Comparison of ENCODE assay signal across 8 cellular contexts in genomic region chr15:78055923-78056713, GRCh38. TPM values are rescaled to one million over a fixed set of nuclear protein-coding genes. Genes with fewer than 3 reads are reported as not detected.
DNase-seq lines count a peak whose midpoint lies in the region; ATAC-seq and TF ChIP-seq lines count a peak whose summit lies in the region.

No MANE protein-coding gene starts in this region.

- H3K23ac ChIP-seq in IMR-90 (ENCODE audit: low read depth, low read length): 0 out of 2 replicates have a peak overlapping the region, but pooled peaks have one; percentile 49

- POLR2A ChIA-PET in IMR-90 (lab: Charles Lee; ENCODE audit: unreplicated experiment): no interaction called here

- intact Hi-C loops in IMR-90 (cut with micrococcal nuclease) (no loop called here), body of pancreas (cut with DNase I) (no loop called here), lower lobe of right lung (cut with DNase I) (no loop called here), posterior vena cava (cut with DNase I) (no loop called here)

- H2BK15ac ChIP-seq in IMR-90 (ENCODE audit: low read depth, low read length): no peak overlapping the region; the same call in 2 of the 3 replicates

- peak overlapping the region; percentile 89 for H3K4ac ChIP-seq in IMR-90 (ENCODE audit: low read depth, low read length)

- peak overlapping the region; percentile 12; the same call in 1 of the 2 replicates for H3K4me2 ChIP-seq in IMR-90 (ENCODE audit: low read depth, low read length)

- H3K4me3 ChIP-seq in IMR-90 (ENCODE audit: insufficient read depth, low read depth, low read length): no peak overlapping the region
- no peak overlapping the region for H3K4me3 ChIP-seq in body of pancreas
- H3K4me3 ChIP-seq in lower lobe of right lung: no peak overlapping the region

- peak overlapping the region; percentile 53 for H2BK5ac ChIP-seq in IMR-90 (ENCODE audit: low read depth, low read length, poor library complexity, severe bottlenecking)

- H3K36me3 ChIP-seq in IMR-90 (ENCODE audit: control insufficient read depth, insufficient read depth, low read length) (peaks cover 9% of the 10 kb centered on the region), body of pancreas (replicated peaks in 1 of 2; ENCODE audit: insufficient read depth in 1 of 2, low read depth in 2 of 2) (peaks cover 0 to 2% of the 10 kb centered on the region in 2 donors), lower lobe of right lung (peaks cover 19% of the 10 kb centered on the region)

- peak overlapping the region; percentile 69 for H4K91ac ChIP-seq in IMR-90 (ENCODE audit: insufficient read depth, low read depth, low read length)

- TF ChIP-seq CTCF in IMR-90 (conservative IDR thresholded peaks at IDR 0.05; ENCODE audit: low read depth, low read length) (no peak), body of pancreas (IDR thresholded peaks at IDR 0.05) (no peak), lower lobe of right lung (IDR thresholded peaks at IDR 0.05) (no peak)

- H3K9me3 ChIP-seq in IMR-90 (ENCODE audit: control insufficient read depth, insufficient read depth, low read length) (no peaks in the 10 kb centered on the region), body of pancreas (no peaks in the 10 kb centered on the region), lower lobe of right lung (no peaks in the 10 kb centered on the region)

- H3K27me3 ChIP-seq in IMR-90 (ENCODE audit: control insufficient read depth, insufficient read depth, low read length): no peaks in the 10 kb centered on the region
- H3K27me3 ChIP-seq in body of pancreas: no peaks in the 10 kb centered on the region
- H3K27me3 ChIP-seq in lower lobe of right lung (ENCODE audit: low read depth): no peaks in the 10 kb centered on the region

- H4K8ac ChIP-seq in IMR-90 (ENCODE audit: low read depth in 2 of 2, low read length in 2 of 2): peak overlapping the region in 1 of 2 experiments; percentile 86; a peak in 2 of 4 replicates

- peaks cover 51% of the 10 kb centered on the region for H4K20me1 ChIP-seq in IMR-90 (ENCODE audit: insufficient read depth, low read length)

- dilution Hi-C loops in IMR-90 (cut with HindIII; ENCODE audit: low sequenced_read_pairs, unreplicated experiment): no loop called here

- no peak for TF ChIP-seq RAD21 in IMR-90 (IDR thresholded peaks at IDR 0.05; ENCODE audit: low read length)

- no peak for TF ChIP-seq POLR2A in IMR-90 (IDR thresholded peaks at IDR 0.05; ENCODE audit: low read depth, low read length)
- TF ChIP-seq POLR2A in body of pancreas (IDR thresholded peaks at IDR 0.05): peak in 1 of 3 donors; percentile 5

- H4K5ac ChIP-seq in IMR-90 (ENCODE audit: low read depth, low read length): no peak overlapping the region

- peak; percentile 71 for DNase-seq in AG20443 (ENCODE audit: low spot score)
- DNase-seq in IMR-90: no peak
- DNase-seq in body of pancreas: peak in 3 of 4 donors; percentile 25 to 52 (median 49)
- no peak for DNase-seq in lower lobe of right lung
- DNase-seq in posterior vena cava (ENCODE audit: low spot score): no peak
- DNase-seq in pons (ENCODE audit: low spot score): no peak

- peak overlapping the region; percentile 90; the same call in 1 of the 2 replicates for H2AK5ac ChIP-seq in IMR-90 (ENCODE audit: low read depth, low read length)

- 83% methylated on average over 1 of the region's 2 CpGs; no CpG with 5 or more reads in 1 of the 2 experiments for WGBS in IMR-90 (ENCODE audit: extremely low coverage in 2 of 2, insufficient read length in 1 of 2), 2 experiments
- WGBS in body of pancreas, 2 donors: 22 to 27% methylated on average over 2 of the region's 2 CpGs

- peak overlapping the region; percentile 5; the same call in 1 of the 2 replicates for H3K18ac ChIP-seq in IMR-90 (ENCODE audit: low read depth, low read length)

- in situ Hi-C loops in IMR-90 (cut with MboI; ENCODE audit: low sequenced_read_pairs): no loop called here

- no peak overlapping the region; the same call in 1 of the 2 replicates for H3K27ac ChIP-seq in IMR-90 (ENCODE audit: insufficient read depth, low read length)
- H3K27ac ChIP-seq in body of pancreas: peak overlapping the region; percentile 21 to 83 (median 64)
- peak overlapping the region; percentile 58 for H3K27ac ChIP-seq in lower lobe of right lung

- ATAC-seq in IMR-90 (ENCODE audit: low read depth): peak; percentile 70
- ATAC-seq in body of pancreas: peak; percentile 43
- peak; percentile 50 to 68 for ATAC-seq in lower lobe of right lung
- ATAC-seq in HG02938 (IDR thresholded peaks at IDR 0.05; ENCODE audit: unreplicated experiment): no peak
- ATAC-seq in GM21786 (IDR thresholded peaks at IDR 0.05; ENCODE audit: unreplicated experiment): no peak

- peak overlapping the region; percentile 64 for H2AFZ ChIP-seq in IMR-90 (replicated peaks; ENCODE audit: low read length, poor library complexity)

- CTCF ChIA-PET in IMR-90 (lab: Yijun Ruan, JAX): no interaction called here

- peak overlapping the region; percentile 80 for H2BK120ac ChIP-seq in IMR-90 (ENCODE audit: low read depth, low read length)

- H2AK9ac ChIP-seq in IMR-90 (replicated peaks; ENCODE audit: low read depth, low read length, poor library complexity): peak overlapping the region; percentile 75

- peaks cover 42% of the 10 kb centered on the region for H3K9me1 ChIP-seq in IMR-90 (ENCODE audit: insufficient read depth, low read length)

- H3K79me1 ChIP-seq in IMR-90 (ENCODE audit: low read depth in 1 of 2, low read length in 2 of 2): peaks cover 42 to 87% of the 10 kb centered on the region in 2 experiments

- peak overlapping the region; percentile 88 for H3K14ac ChIP-seq in IMR-90 (replicated peaks; ENCODE audit: low read depth, low read length)

- H3K4me1 ChIP-seq in IMR-90 (ENCODE audit: control insufficient read depth, insufficient read depth, low read length) (peaks cover 31% of the 10 kb centered on the region), body of pancreas (peaks cover 72% of the 10 kb centered on the region), lower lobe of right lung (peaks cover 95% of the 10 kb centered on the region)

- H3K56ac ChIP-seq in IMR-90 (ENCODE audit: extremely low read depth, insufficient read depth, low read length): no peak overlapping the region

- H2BK20ac ChIP-seq in IMR-90 (ENCODE audit: low read depth, low read length): peak overlapping the region; percentile 20; the same call in 1 of the 2 replicates

- H3K9ac ChIP-seq in IMR-90 (ENCODE audit: low read depth, low read length): no peak overlapping the region

- no TSS peak for BruUV-seq in IMR-90 (replicated peaks; lab: Mats Ljungman, UMichigan)

TF ChIP-seq in IMR-90, 13 proteins besides CTCF, POLR2A, EP300 and RAD21:
- TF ChIP-seq CHD1 (IDR thresholded peaks at IDR 0.05; ENCODE audit: low read depth, low read length): no peak
- no peak for TF ChIP-seq NFE2L2 (IDR thresholded peaks at IDR 0.05; ENCODE audit: low read depth, low read length)
- no peak for TF ChIP-seq USF2 (IDR thresholded peaks at IDR 0.05; ENCODE audit: low read depth, low read length)
- TF ChIP-seq RFX5 (IDR thresholded peaks at IDR 0.05; ENCODE audit: low read depth, low read length): no peak
- no peak for TF ChIP-seq SMC3 (IDR thresholded peaks at IDR 0.05; ENCODE audit: low read depth, low read length)
- no peak for TF ChIP-seq MXI1 (IDR thresholded peaks at IDR 0.05; ENCODE audit: borderline replicate concordance, low read depth, low read length)
- TF ChIP-seq CEBPB (IDR thresholded peaks at IDR 0.05; ENCODE audit: low read depth, low read length): no peak
- TF ChIP-seq MAZ (IDR thresholded peaks at IDR 0.05; ENCODE audit: borderline replicate concordance, low read depth, low read length): no peak
- TF ChIP-seq FOS (IDR thresholded peaks at IDR 0.05; ENCODE audit: low read depth, low read length): no peak
- TF ChIP-seq BHLHE40 (IDR thresholded peaks at IDR 0.05; ENCODE audit: low read depth, low read length): no peak

RNA-seq across cellular contexts. Expression of gene TBC1D2B, which starts 21.4 kb away (rescaled TPM):
- total RNA-seq in IMR-90 (2012; rRNA removed) (17.7 and 17.8 TPM in 2 replicates), body of pancreas (10 to 100 TPM; 35.6 to 42.3 TPM), lower lobe of right lung (69.8 TPM), posterior vena cava (10 to 100 TPM; 46.5 to 57.9 TPM)
- 22.8 and 28.3 TPM in 2 replicates for polyA plus RNA-seq in IMR-90 (2012; rRNA removed)
- 13.0 and 22.1 TPM in 2 replicates for polyA plus RNA-seq in IMR-90 (2012; cell fraction: cytosol; rRNA removed)
- 84.5 and 160 TPM in 2 replicates for polyA plus RNA-seq in IMR-90 (2012; cell fraction: nucleus; rRNA removed; ENCODE audit: low replicate concordance)

RNA-seq across cellular contexts. Expression of gene SH2D7, which starts 36.2 kb away (rescaled TPM):
- total RNA-seq in IMR-90 (2012; rRNA removed): not detected in 2 replicates
- polyA plus RNA-seq in IMR-90 (2012; rRNA removed): not detected in 2 replicates
- not detected in 2 replicates for polyA plus RNA-seq in IMR-90 (2012; cell fraction: cytosol; rRNA removed)
- polyA plus RNA-seq in IMR-90 (2012; cell fraction: nucleus; rRNA removed; ENCODE audit: low replicate concordance): not detected in 2 replicates
- total RNA-seq in body of pancreas: not detected
- not detected for total RNA-seq in lower lobe of right lung
- not detected for total RNA-seq in posterior vena cava

Comparison
In these comparisons a context has a peak if more than half of its experiments do, and no peak if none do; other contexts are left out.
1. DNase-seq: peak in AG20443 (single experiment) and body of pancreas (3 of 4); none in IMR-90 (single experiment), lower lobe of right lung (single experiment), posterior vena cava (single experiment) and pons (single experiment).
2. ATAC-seq: peak in IMR-90 (single experiment), body of pancreas (single experiment) and lower lobe of right lung (2 of 2); none in HG02938 (single experiment) and GM21786 (single experiment).